ENCODE assay signal across 18 cellular contexts in genomic region chr7:147722119-147722518, GRCh38.
DNase-seq lines count a peak whose midpoint lies in the region; ATAC-seq lines count a peak whose summit lies in the region.
"Had no signal": no experiment of that assay in that cellular context is flagged by ENCODE, and none has a peak within 500 bp of the region (broad histone marks: within the 10 kb centered on the region; RNA-seq: fewer than 3 reads in every experiment).

No MANE protein-coding gene starts in this region.

- DNase-seq in NCI-H1417 (lab: John Stamatoyannopoulos, UW): peak in 2 of 3 experiments; percentile 23 to 42
- no peak for DNase-seq in NCI-H1417 treated with DMSO at 0.1 percent for 48 hours (lab: John Stamatoyannopoulos, UW)
- peak; percentile 33 for DNase-seq in NCI-H69 (lab: John Stamatoyannopoulos, UW)
- DNase-seq in left kidney (ENCODE audit: low read depth, low spot score): peak; percentile 12
- DNase-seq in NCI-H2081 treated with DMSO at 0.1 percent for 48 hours (lab: John Stamatoyannopoulos, UW): no peak
- no peak for DNase-seq in NCI-H510A treated with DMSO at 0.1 percent for 48 hours (lab: John Stamatoyannopoulos, UW)
- DNase-seq: 8988T; C1 segment of cervical spinal cord; CD4-positive, CD25-positive, alpha-beta regulatory T cell; CD8-positive, alpha-beta memory T cell; COR-L47; DMS 273 treated with DMSO at 0.1 percent for 48 hours; GF-D8; HCEC 1CT; HFFc6; IMR-90 had no signal

- ATAC-seq in HG03378 (IDR thresholded peaks at IDR 0.05; ENCODE audit: unreplicated experiment): no peak
- ATAC-seq: GM23338 had no signal

Comparison
In these comparisons a context has a peak if more than half of its experiments do, and no peak if none do; other contexts are left out.
1. DNase-seq: peak in NCI-H1417 (2 of 3), NCI-H69 (single experiment) and left kidney (single experiment); none in NCI-H1417 treated with DMSO at 0.1 percent for 48 hours (single experiment), NCI-H2081 treated with DMSO at 0.1 percent for 48 hours (single experiment) and NCI-H510A treated with DMSO at 0.1 percent for 48 hours (single experiment).